In genomic region chr21:28773036-28773435, GRCh38 we compare ENCODE assay signal across 16 cellular contexts.
"Had no signal": no experiment of that assay in that cellular context is flagged by ENCODE, and none has a peak within 500 bp of the region (broad histone marks: within the 10 kb centered on the region; RNA-seq: fewer than 3 reads in every experiment).

No MANE protein-coding gene starts in this region.

- ATAC-seq: activated CD4-positive, CD25-positive, alpha-beta regulatory T cell treated with anti-CD3 and anti-CD28 coated beads, Interleukin-2, amount 50 U/mL, for 24 hours; pancreas; stimulated activated effector memory CD8-positive, alpha-beta T cell treated with anti-CD3 and anti-CD28 coated beads, Interleukin-12 subunit alpha, Interleukin-12 subunit beta, amount 100 ng/mL, for 72 hours had no signal

- H3K27ac ChIP-seq: brain microvascular endothelial cell, pancreas had no signal

- H3K27me3 ChIP-seq: brain microvascular endothelial cell, pancreas, transverse colon had no signal

- H3K4me3 ChIP-seq: pancreas, transverse colon had no signal

- DNase-seq: activated CD4-positive, alpha-beta T cell treated with anti-CD3 and anti-CD28 coated beads, Interleukin-2, amount 50 U/mL, for 4 hours; activated T-cell treated with anti-CD3 and anti-CD28 coated beads, Interleukin-2, amount 50 U/mL, for 1 hour; amygdala; brain microvascular endothelial cell; cerebellar nuclear complex; dermis blood vessel endothelial cell; erythroblast; head of caudate nucleus; midbrain; naive B cell; pancreas; retina; small intestine; transverse colon had no signal

- H3K9me3 ChIP-seq: pancreas, transverse colon had no signal

- H3K36me3 ChIP-seq: brain microvascular endothelial cell, pancreas, transverse colon had no signal
